Comparison of ENCODE assay signal across 8 cellular contexts in the genomic region with DNA sequence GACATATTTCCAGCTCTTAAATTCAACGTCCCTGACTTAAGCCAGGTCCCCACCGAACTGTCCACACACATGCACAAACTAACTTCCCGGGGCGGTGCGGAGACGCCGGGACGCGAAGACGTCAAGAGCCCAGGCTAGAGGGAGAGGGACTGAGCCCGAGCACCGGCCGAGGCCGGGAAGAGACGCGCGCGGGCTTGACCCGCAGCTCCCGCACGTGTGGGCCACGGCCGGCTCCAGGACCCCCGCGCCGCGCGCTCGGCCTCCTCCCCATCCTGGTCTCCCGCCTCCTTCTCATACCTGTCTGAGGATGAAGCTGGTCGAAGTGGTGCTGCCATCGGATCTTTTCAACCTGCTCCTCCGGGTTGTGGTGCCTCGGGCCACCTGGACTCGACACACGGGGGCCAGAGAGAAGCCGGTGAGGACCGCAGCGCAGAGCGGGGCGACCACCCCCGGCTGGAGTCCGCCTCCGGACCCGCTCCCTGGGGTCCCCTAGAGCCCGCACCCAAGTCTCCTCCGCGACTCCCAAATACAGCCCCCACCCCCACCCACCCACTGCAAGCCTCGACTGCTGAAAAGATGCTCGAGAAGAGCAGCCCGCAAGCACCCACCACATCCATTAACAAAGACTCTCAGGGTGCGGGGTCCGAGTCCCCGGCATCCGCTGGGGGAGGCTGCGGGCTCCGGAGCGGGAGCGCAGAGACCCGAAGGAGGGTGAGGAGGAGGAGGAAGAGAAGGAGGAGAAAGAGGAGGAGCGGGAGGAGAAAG. TPM values are rescaled to one million over a fixed set of nuclear protein-coding genes. Genes with fewer than 3 reads are reported as not detected.
A peak's percentile ranks its signal among the peaks of the same experiment; 100 is the strongest.
DNase-seq lines count a peak whose midpoint lies in the region; ATAC-seq, FAIRE-seq and TF ChIP-seq lines count a peak whose summit lies in the region.

No MANE protein-coding gene starts in this region.

- H3K79me2 ChIP-seq in Loucy (ENCODE audit: insufficient read depth, low read length) = no peaks in the 10 kb centered on the region

- H2AFZ ChIP-seq in Loucy (ENCODE audit: low read length) = peak overlapping the region; percentile 95

- no peaks in the 10 kb centered on the region for H3K27me3 ChIP-seq in Loucy (ENCODE audit: insufficient read depth, low read length, poor library complexity, severe bottlenecking)
- peaks cover 10% of the 10 kb centered on the region for H3K27me3 ChIP-seq in bronchial epithelial cell (ENCODE audit: control insufficient read depth, insufficient read depth, low read length)
- peaks cover 13 to 15% of the 10 kb centered on the region in 2 donors for H3K27me3 ChIP-seq in stomach smooth muscle (ENCODE audit: control insufficient read depth in 1 of 2, insufficient read depth in 2 of 2, low read length in 2 of 2)

- H3K4me2 ChIP-seq in Loucy (ENCODE audit: low read depth, low read length, poor library complexity, severe bottlenecking) = peak overlapping the region; percentile 77

- TF ChIP-seq CTCF in Loucy (conservative IDR thresholded peaks at IDR 0.05; ENCODE audit: low read length) (no peak), bronchial epithelial cell (IDR thresholded peaks at IDR 0.05; ENCODE audit: insufficient read depth, low read length, severe bottlenecking) (no peak)

- H3K9me3 ChIP-seq in Loucy (ENCODE audit: insufficient read depth, low read depth, low read length) (no peaks in the 10 kb centered on the region), stomach smooth muscle (ENCODE audit: control insufficient read depth in 2 of 2, low read length in 2 of 2) (no peaks in the 10 kb centered on the region)

- DNase-seq in Right ventricle myocardium inferior (ENCODE audit: missing footprints) (peak; percentile 79), cardiac septum (ENCODE audit: low spot score) (no peak), bronchial epithelial cell (ENCODE audit: low read depth) (no peak), left colon (peak in 1 of 2 donors; percentile 39), NCI-H1105 treated with DMSO at 0.1 percent for 48 hours (lab: John Stamatoyannopoulos, UW) (no peak), mucosa of gallbladder (ENCODE audit: low spot score) (no peak)

- no peaks in the 10 kb centered on the region for H3F3A ChIP-seq in Loucy (ENCODE audit: low read depth)

- peak overlapping the region; percentile 24 for H3K27ac ChIP-seq in stomach smooth muscle (ENCODE audit: low read length)

- H4K20me1 ChIP-seq in Loucy (ENCODE audit: insufficient read depth, low read length, poor library complexity, severe bottlenecking) = no peaks in the 10 kb centered on the region

- no peak for FAIRE-seq in bronchial epithelial cell (lab: Jason Lieb, UNC)

- H3K36me3 ChIP-seq in Loucy (ENCODE audit: insufficient read depth, low read length) = no peaks in the 10 kb centered on the region
- no peaks in the 10 kb centered on the region for H3K36me3 ChIP-seq in bronchial epithelial cell (ENCODE audit: control insufficient read depth, insufficient read depth, low read length)
- no peaks in the 10 kb centered on the region for H3K36me3 ChIP-seq in stomach smooth muscle (ENCODE audit: control insufficient read depth in 2 of 2, insufficient read depth in 2 of 2, low read length in 2 of 2)

- peak overlapping the region; percentile 80 for H3K4me3 ChIP-seq in Loucy (ENCODE audit: low read length, poor library complexity, severe bottlenecking)
- H3K4me3 ChIP-seq in bronchial epithelial cell (ENCODE audit: low read depth, low read length) = peak overlapping the region; percentile 49
- peak overlapping the region; percentile 75 to 78 for H3K4me3 ChIP-seq in stomach smooth muscle (ENCODE audit: low read length in 2 of 2)

- H3K4me1 ChIP-seq in Loucy (ENCODE audit: insufficient read depth, low read length, poor library complexity, severe bottlenecking) (no peaks in the 10 kb centered on the region), stomach smooth muscle (ENCODE audit: control insufficient read depth, insufficient read depth, low read length) (peaks cover 21% of the 10 kb centered on the region)

- H3K9me2 ChIP-seq in Loucy (replicated peaks; ENCODE audit: low read depth, low read length) = no peaks in the 10 kb centered on the region

- H3K9ac ChIP-seq in Loucy (ENCODE audit: low read depth, low read length, poor library complexity, severe bottlenecking) (peak overlapping the region; percentile 69), stomach smooth muscle (ENCODE audit: low read length in 2 of 2) (peak overlapping the region; percentile 52 to 64)

- ATAC-seq in Right ventricle myocardium inferior (peak; percentile 85), left colon (peak; percentile 66)

- intact Hi-C loops in Right ventricle myocardium inferior (cut with DNase I) (loop anchor here (10.0 kb wide), 1 partner anchor 63 kb away; no protein-coding TSS in a partner anchor), cardiac septum (cut with DNase I) (loop anchor here (5.0 kb wide), 1 partner anchor 61 kb away; no protein-coding TSS in a partner anchor), left colon (cut with DNase I, micrococcal nuclease) (no loop called here)

RNA-seq across cellular contexts. Expression of gene CACNB4, which starts 0.6 kb away (rescaled TPM):
- total RNA-seq in Right ventricle myocardium inferior (0.35 TPM), cardiac septum (0.67 TPM), bronchial epithelial cell (0.38 and 0.53 TPM in 2 replicates), left colon (1 to 10 TPM in 1 of 2 donors, under 1 TPM in 1; 0.55 to 1.3 TPM), mucosa of gallbladder (1.8 TPM)

Comparison
In these comparisons a context has a peak if more than half of its experiments do, and no peak if none do; other contexts are left out.
1. intact Hi-C loops: an anchor here in Right ventricle myocardium inferior (10.0 kb wide) and cardiac septum (5.0 kb wide); none called in left colon.